16 cellular contexts compared by ENCODE assay signal in genomic region chr9:121185774-121186403, GRCh38. TPM values are rescaled to one million over a fixed set of nuclear protein-coding genes. Genes with fewer than 3 reads are reported as not detected.
DNase-seq lines count a peak whose midpoint lies in the region; ATAC-seq, FAIRE-seq and TF ChIP-seq lines count a peak whose summit lies in the region.
"Had no signal": no experiment of that assay in that cellular context is flagged by ENCODE, and none has a peak within 500 bp of the region (broad histone marks: within the 10 kb centered on the region; RNA-seq: fewer than 3 reads in every experiment).

No MANE protein-coding gene starts in this region.

- CTCF ChIA-PET in activated naive CD4-positive, alpha-beta T cell treated with anti-CD3 and anti-CD28 coated beads for 36 hours (lab: Charles Lee) = interaction anchor here (1.0 to 1.8 kb wide), 7 partner anchors 11 to 27 kb away, joined by 3 to 7 read pairs (median 5); partner anchors contain the start of gene RAB14
- CTCF ChIA-PET in activated naive CD4-positive, alpha-beta T cell treated with anti-CD3 and anti-CD28 coated beads, Interleukin-2, amount 10 ng/mL, durations not matched to agents 7 days and 5 days (lab: Charles Lee) = interaction anchor here (0.9 to 1.8 kb wide), 3 partner anchors 10 to 17 kb away, joined by 3 to 7 read pairs (median 4); no protein-coding TSS in a partner anchor
- CTCF ChIA-PET in GM12878 (lab: Yijun Ruan, JAX) = interaction anchor here (1.0 to 3.4 kb wide), 8 partner anchors 9 to 126 kb away, joined by 3 to 18 read pairs (median 4); partner anchors contain the start of gene RAB14

- POLR2A ChIA-PET in GM12878 (lab: Charles Lee) = interaction anchor here (0.8 to 1.7 kb wide), 6 partner anchors 12 to 48 kb away, joined by 3 to 8 read pairs (median 4); partner anchors contain the start of gene RAB14

- peaks cover 79% of the 10 kb centered on the region for H3K4me1 Mint-ChIP-seq in activated naive CD4-positive, alpha-beta T cell treated with anti-CD3 and anti-CD28 coated beads for 36 hours (ENCODE audit: low read depth)
- H3K4me1 Mint-ChIP-seq in activated naive CD4-positive, alpha-beta T cell treated with anti-CD3 and anti-CD28 coated beads, Interleukin-2, amount 10 ng/mL, durations not matched to agents 7 days and 5 days = peaks cover 37% of the 10 kb centered on the region

- H3K9me2 ChIP-seq in OCI-LY1 (ENCODE audit: low read depth, low read length) = no peaks in the 10 kb centered on the region

- WGBS in GM12878 (ENCODE audit: insufficient coverage, insufficient replicate concordance, low lambda C conversion rate, missing lambda C conversion rate) = 32% methylated on average over 4 of the region's 4 CpGs

- H3K36me3 ChIP-seq in OCI-LY1 (ENCODE audit: insufficient read depth, low read length) (peaks cover 64% of the 10 kb centered on the region), GM12878 (ENCODE audit: control insufficient read depth in 2 of 2, insufficient read depth in 2 of 2, low read length in 1 of 2) (peaks cover 1 to 16% of the 10 kb centered on the region in 2 experiments)

- SMC1A ChIA-PET in GM12878 (lab: Charles Lee; ENCODE audit: uncharacterized antibody, unreplicated experiment) = interaction anchor here (0.8 to 5.6 kb wide), 9 partner anchors 8 to 204 kb away, joined by 3 to 44 read pairs (median 7); no protein-coding TSS in a partner anchor

- H3K4me3 ChIP-seq in OCI-LY1 (ENCODE audit: low read depth, low read length, poor library complexity, severe bottlenecking) (no peak overlapping the region), GM12878 (no peak overlapping the region)
- H3K4me3 ChIP-seq: body of pancreas, dorsolateral prefrontal cortex, GM23248, Peyer's patch, thyroid gland had no signal

- H3K4me2 ChIP-seq in OCI-LY1 (ENCODE audit: low read length) (peak overlapping the region; percentile 24; the same call in 1 of the 2 replicates), GM12878 (ENCODE audit: control insufficient read depth, insufficient read depth) (peak overlapping the region; percentile 35; the same call in 1 of the 2 replicates)

- H3K4me1 ChIP-seq in OCI-LY1 (ENCODE audit: insufficient read depth, low read length, severe bottlenecking) (peaks cover 76% of the 10 kb centered on the region), GM12878 (ENCODE audit: control insufficient read depth, insufficient read depth, low read length) (peaks cover 12% of the 10 kb centered on the region)

- no peaks in the 10 kb centered on the region for H3K27me3 Mint-ChIP-seq in activated naive CD4-positive, alpha-beta T cell treated with anti-CD3 and anti-CD28 coated beads for 36 hours (ENCODE audit: low read depth)
- H3K27me3 Mint-ChIP-seq in activated naive CD4-positive, alpha-beta T cell treated with anti-CD3 and anti-CD28 coated beads, Interleukin-2, amount 10 ng/mL, durations not matched to agents 7 days and 5 days = no peaks in the 10 kb centered on the region

- ATAC-seq in GM12878 = peak; percentile 52
- ATAC-seq in stimulated activated naive CD8-positive, alpha-beta T cell treated with anti-CD3 and anti-CD28 coated beads, Interleukin-15, Interleukin-2, amounts not matched to agents 100 U/mL and 50 U/mL, for 24 hours = peak; percentile 55
- no peak for ATAC-seq in GM19351 (IDR thresholded peaks at IDR 0.05; ENCODE audit: unreplicated experiment)
- ATAC-seq in HG03378 (IDR thresholded peaks at IDR 0.05; ENCODE audit: unreplicated experiment) = no peak
- ATAC-seq: body of pancreas had no signal

- H3K9ac ChIP-seq in OCI-LY1 (ENCODE audit: low read length) (peak overlapping the region; percentile 9; the same call in 1 of the 2 replicates), GM12878 (ENCODE audit: control insufficient read depth, insufficient read depth, low read length) (no peak overlapping the region)
- H3K9ac ChIP-seq: GM23248 had no signal

- no peak for TF ChIP-seq RAD21 in GM12878 (IDR thresholded peaks at IDR 0.05; ENCODE audit: insufficient read depth, low read depth, low read length)

- H3K27me3 ChIP-seq in OCI-LY1 (ENCODE audit: insufficient read depth, low read length) (no peaks in the 10 kb centered on the region), GM12878 (replicated peaks in 1 of 2; ENCODE audit: control insufficient read depth in 2 of 2, insufficient read depth in 2 of 2, low read length in 1 of 2) (no peaks in the 10 kb centered on the region)
- H3K27me3 ChIP-seq: body of pancreas, dorsolateral prefrontal cortex, Peyer's patch, thyroid gland had no signal

- H3K79me2 ChIP-seq in OCI-LY1 (ENCODE audit: insufficient read depth, low read length) (peaks cover 38% of the 10 kb centered on the region), GM12878 (ENCODE audit: control insufficient read depth, insufficient read depth, low read length) (peaks cover 78% of the 10 kb centered on the region)

- no peaks in the 10 kb centered on the region for H3K9me3 ChIP-seq in OCI-LY1 (ENCODE audit: low read length)
- no peaks in the 10 kb centered on the region for H3K9me3 ChIP-seq in GM12878 (replicated peaks; ENCODE audit: control insufficient read depth, insufficient read depth, low read length)
- H3K9me3 ChIP-seq: body of pancreas, Peyer's patch, thyroid gland had no signal

- H3K27ac Mint-ChIP-seq in activated naive CD4-positive, alpha-beta T cell treated with anti-CD3 and anti-CD28 coated beads for 36 hours = peak overlapping the region; percentile 75
- H3K27ac Mint-ChIP-seq in activated naive CD4-positive, alpha-beta T cell treated with anti-CD3 and anti-CD28 coated beads, Interleukin-2, amount 10 ng/mL, durations not matched to agents 7 days and 5 days = no peak overlapping the region

- in situ Hi-C loops in GM12878 (cut with MboI) = no loop called here

- H3K27ac ChIP-seq in OCI-LY1 (ENCODE audit: low read depth, low read length, poor library complexity, severe bottlenecking) = peak overlapping the region; percentile 64
- no peak overlapping the region; the same call in 1 of the 2 replicates for H3K27ac ChIP-seq in GM12878 (ENCODE audit: control insufficient read depth, insufficient read depth)
- H3K27ac ChIP-seq: GM23248, Peyer's patch, thyroid gland had no signal

- TF ChIP-seq EP300 in GM12878 (IDR thresholded peaks at IDR 0.05; ENCODE audit: borderline replicate concordance in 1 of 2, control insufficient read depth in 1 of 2, low read depth in 2 of 2, low read length in 2 of 2) = no peak

- intact Hi-C loops in activated naive CD4-positive, alpha-beta T cell treated with anti-CD3 and anti-CD28 coated beads for 36 hours (cut with micrococcal nuclease) = loop anchor here (2.0 kb wide), 1 partner anchor 15 kb away; the partner anchor contains the start of gene RAB14
- intact Hi-C loops in GM12878 (cut with micrococcal nuclease; ENCODE audit: unreplicated experiment) = no loop called here

- DNase-seq in activated naive CD4-positive, alpha-beta T cell treated with anti-CD3 and anti-CD28 coated beads for 36 hours = no peak
- no peak for DNase-seq in activated naive CD4-positive, alpha-beta T cell treated with anti-CD3 and anti-CD28 coated beads, Interleukin-2, amount 10 ng/mL, durations not matched to agents 7 days and 5 days
- DNase-seq in GM12878 (ENCODE audit: low read depth, low spot score) (no peak), COR-L47 (lab: John Stamatoyannopoulos, UW) (no peak)
- DNase-seq in stimulated activated naive CD8-positive, alpha-beta T cell treated with anti-CD3 and anti-CD28 coated beads, Interleukin-15, Interleukin-2, amounts not matched to agents 100 U/mL and 50 U/mL, for 24 hours = no peak
- DNase-seq: body of pancreas, dorsolateral prefrontal cortex, GM23248, kidney glomerular epithelial cell, NCI-H69, Peyer's patch, thyroid gland had no signal

- no peak for TF ChIP-seq CTCF in OCI-LY1 (IDR thresholded peaks at IDR 0.05; ENCODE audit: low read length)
- no peak for TF ChIP-seq CTCF in GM12878 (IDR thresholded peaks at IDR 0.05 in 2 of 3, conservative IDR thresholded peaks at IDR 0.05 in 1 of 3; ENCODE audit: control insufficient read depth in 2 of 3, extremely low read depth in 1 of 3, insufficient read depth in 1 of 3, low read depth in 3 of 3, low read length in 3 of 3)

- no TSS peak for BruUV-seq in GM12878 (replicated peaks; lab: Mats Ljungman, UMichigan)

- H2AFZ ChIP-seq in OCI-LY1 (ENCODE audit: low read length) (no peak overlapping the region), GM12878 (ENCODE audit: control insufficient read depth, low read depth, low read length) (no peak overlapping the region)
- H2AFZ ChIP-seq: GM23248 had no signal

- H3F3A ChIP-seq in OCI-LY1 (ENCODE audit: insufficient read depth, low read length) = no peaks in the 10 kb centered on the region

- RAD21 ChIA-PET in GM12878 (lab: Charles Lee; ENCODE audit: unreplicated experiment) = interaction anchor here (0.6 to 1.9 kb wide), 7 partner anchors 9 to 266 kb away, joined by 3 to 7 read pairs (median 4); no protein-coding TSS in a partner anchor

- no peak for FAIRE-seq in GM12878 (lab: Jason Lieb, UNC)
- FAIRE-seq: HTR-8/SVneo had no signal

- no peak for TF ChIP-seq POLR2A in GM12878 (IDR thresholded peaks at IDR 0.05; ENCODE audit: low read depth, low read length)

- peaks cover 37% of the 10 kb centered on the region for H3K36me3 Mint-ChIP-seq in activated naive CD4-positive, alpha-beta T cell treated with anti-CD3 and anti-CD28 coated beads for 36 hours (ENCODE audit: low read depth)
- peaks cover 62% of the 10 kb centered on the region for H3K36me3 Mint-ChIP-seq in activated naive CD4-positive, alpha-beta T cell treated with anti-CD3 and anti-CD28 coated beads, Interleukin-2, amount 10 ng/mL, durations not matched to agents 7 days and 5 days

- no peak overlapping the region for H3K4me3 Mint-ChIP-seq in activated naive CD4-positive, alpha-beta T cell treated with anti-CD3 and anti-CD28 coated beads for 36 hours
- H3K4me3 Mint-ChIP-seq in activated naive CD4-positive, alpha-beta T cell treated with anti-CD3 and anti-CD28 coated beads, Interleukin-2, amount 10 ng/mL, durations not matched to agents 7 days and 5 days = no peak overlapping the region

- H4K20me1 ChIP-seq in OCI-LY1 (ENCODE audit: insufficient read depth, low read length) (no peaks in the 10 kb centered on the region), GM12878 (ENCODE audit: control insufficient read depth, insufficient read depth) (no peaks in the 10 kb centered on the region; the same call in 1 of the 2 replicates)

- H3K9me3 Mint-ChIP-seq in activated naive CD4-positive, alpha-beta T cell treated with anti-CD3 and anti-CD28 coated beads for 36 hours = no peaks in the 10 kb centered on the region
- no peaks in the 10 kb centered on the region for H3K9me3 Mint-ChIP-seq in activated naive CD4-positive, alpha-beta T cell treated with anti-CD3 and anti-CD28 coated beads, Interleukin-2, amount 10 ng/mL, durations not matched to agents 7 days and 5 days

RNA-seq across cellular contexts. Expression of gene RAB14, which starts 15.8 kb away (rescaled TPM):
- total RNA-seq in activated naive CD4-positive, alpha-beta T cell treated with anti-CD3 and anti-CD28 coated beads for 36 hours = 10 to 100 TPM; 61.1 to 64.2 TPM
- 35.6 and 36.7 TPM in 2 replicates for total RNA-seq in GM12878 (2013; cell fraction: nucleolus; rRNA removed)
- total RNA-seq in GM12878 (2014; rRNA removed) (16.9 and 21.0 TPM in 2 replicates), GM12878 (2014; rRNA removed; fragmentation: Illumina TruSeq; extraction: Trizol) (24.9 and 25.7 TPM in 2 replicates), GM12878 (2021) (46.7 and 51.1 TPM in 2 replicates)
- polyA plus RNA-seq in GM12878 (2011; ENCODE audit: low read depth) = 14.7 TPM
- polyA plus RNA-seq in GM12878 (2011; rRNA removed) (23.7 and 32.9 TPM in 2 replicates), GM12878 (2014; fragmentation: Illumina TruSeq; extraction: Trizol) (40.8 and 48.7 TPM in 2 replicates), GM12878 (2014; fragmentation: Nextera tagmentation; extraction: Ambion mirVana) (10 to 100 TPM; 21.3 to 26.0 TPM), GM12878 (2014; rRNA removed) (15.2 and 16.7 TPM in 2 replicates), GM12878 (2016; fragmentation: Nextera tagmentation; extraction: Ambion mirVana) (10 to 100 TPM; 57.4 to 59.9 TPM)
- 9.2 and 15.0 TPM in 2 replicates for polyA plus RNA-seq in GM12878 (2011; cell fraction: cytosol; rRNA removed)
- polyA plus RNA-seq in GM12878 (2011; cell fraction: nucleus; rRNA removed) = 22.0 and 23.5 TPM in 2 replicates
- polyA plus RNA-seq in GM12878 (2012) = 20.5 and 29.2 TPM in 2 replicates
- 12.1 and 15.5 TPM in 2 replicates for polyA minus RNA-seq in GM12878 (2011; rRNA and poly(A)+ RNA removed)
- 8.8 and 10.2 TPM in 2 replicates for polyA minus RNA-seq in GM12878 (2011; cell fraction: cytosol; rRNA and poly(A)+ RNA removed)
- 16.1 and 26.0 TPM in 2 replicates for polyA minus RNA-seq in GM12878 (2011; cell fraction: nucleus; rRNA and poly(A)+ RNA removed)

Comparison
In these comparisons a context has a peak if more than half of its experiments do, and no peak if none do; other contexts are left out.
1. ATAC-seq: peak in GM12878 (single experiment) and stimulated activated naive CD8-positive, alpha-beta T cell treated with anti-CD3 and anti-CD28 coated beads, Interleukin-15, Interleukin-2, amounts not matched to agents 100 U/mL and 50 U/mL, for 24 hours (single experiment); none in GM19351 (single experiment) and HG03378 (single experiment).